18 cellular contexts compared by ENCODE assay signal in genomic region chr6:41588083-41588482, GRCh38. TPM values are rescaled to one million over a fixed set of nuclear protein-coding genes. Genes with fewer than 3 reads are reported as not detected.
"Had no signal": no experiment of that assay in that cellular context is flagged by ENCODE, and none has a peak within 500 bp of the region (broad histone marks: within the 10 kb centered on the region; RNA-seq: fewer than 3 reads in every experiment).

No MANE protein-coding gene starts in this region.

- H3K9ac ChIP-seq: parathyroid adenoma had no signal

- H3K9me3 Mint-ChIP-seq: activated naive CD4-positive, alpha-beta T cell treated with anti-CD3 and anti-CD28 coated beads, Interleukin-2, amount 10 ng/mL, durations not matched to agents 7 days and 5 days; activated T-helper 17 cell treated with anti-CD3 and anti-CD28 coated beads, Interleukin-2, amount 50 U/mL, for 72 hours; naive thymus-derived CD4-positive, alpha-beta T cell; stimulated activated memory B cell treated with anti-CD40 and anti-IgM and Interleukin-4, amounts not matched to agents 10 μg/mL and 1 μg/mL and 100 μg/mL, for 72 hours; T-helper 2 cell treated with Interferon-gamma antibody and Interleukin-4, amounts not matched to agents 5 μg/mL and 100 μg/mL, for 36 hours had no signal

- H3K9me3 ChIP-seq: colonic mucosa, esophagus squamous epithelium, left ventricle myocardium inferior, mucosa of descending colon, neutrophil had no signal

- H3K36me3 ChIP-seq: neutrophil had no signal

- H3K27me3 ChIP-seq: cardiac muscle cell, colonic mucosa, esophagus squamous epithelium, neutrophil had no signal

- H3K27me3 Mint-ChIP-seq: activated T-helper 17 cell treated with anti-CD3 and anti-CD28 coated beads, Interleukin-2, amount 50 U/mL, for 72 hours; naive thymus-derived CD4-positive, alpha-beta T cell; stimulated activated memory B cell treated with anti-CD40 and anti-IgM and Interleukin-4, amounts not matched to agents 10 μg/mL and 1 μg/mL and 100 μg/mL, for 72 hours had no signal

- H3K27ac ChIP-seq: cardiac muscle cell, colonic mucosa, esophagus squamous epithelium, left ventricle myocardium inferior, neutrophil, parathyroid adenoma had no signal

- H3K4me3 Mint-ChIP-seq: activated naive CD4-positive, alpha-beta T cell treated with anti-CD3 and anti-CD28 coated beads, Interleukin-2, amount 10 ng/mL, durations not matched to agents 7 days and 5 days; activated T-helper 17 cell treated with anti-CD3 and anti-CD28 coated beads, Interleukin-2, amount 50 U/mL, for 72 hours; naive thymus-derived CD4-positive, alpha-beta T cell; stimulated activated memory B cell treated with anti-CD40 and anti-IgM and Interleukin-4, amounts not matched to agents 10 μg/mL and 1 μg/mL and 100 μg/mL, for 72 hours; T-helper 2 cell treated with Interferon-gamma antibody and Interleukin-4, amounts not matched to agents 5 μg/mL and 100 μg/mL, for 36 hours had no signal

- H3K4me1 ChIP-seq: colonic mucosa, parathyroid adenoma had no signal

- H3K4me3 ChIP-seq: cardiac muscle cell, colonic mucosa, esophagus squamous epithelium, left ventricle myocardium inferior, mucosa of descending colon had no signal

- DNase-seq: activated naive CD4-positive, alpha-beta T cell treated with anti-CD3 and anti-CD28 coated beads, Interleukin-2, amount 10 ng/mL, durations not matched to agents 7 days and 5 days; activated T-cell treated with anti-CD3 and anti-CD28 coated beads for 4 hours; colonic mucosa; effector CD4-positive, alpha-beta T cell; esophagus squamous epithelium; left ventricle myocardium inferior; mucosa of descending colon; naive thymus-derived CD4-positive, alpha-beta T cell; SW 1271; trophoblast cell had no signal

- H3K4me1 Mint-ChIP-seq: activated naive CD4-positive, alpha-beta T cell treated with anti-CD3 and anti-CD28 coated beads, Interleukin-2, amount 10 ng/mL, durations not matched to agents 7 days and 5 days; activated T-helper 17 cell treated with anti-CD3 and anti-CD28 coated beads, Interleukin-2, amount 50 U/mL, for 72 hours had no signal

- H2AFZ ChIP-seq: parathyroid adenoma had no signal

- H3K27ac Mint-ChIP-seq: activated naive CD4-positive, alpha-beta T cell treated with anti-CD3 and anti-CD28 coated beads, Interleukin-2, amount 10 ng/mL, durations not matched to agents 7 days and 5 days; activated T-helper 17 cell treated with anti-CD3 and anti-CD28 coated beads, Interleukin-2, amount 50 U/mL, for 72 hours; naive thymus-derived CD4-positive, alpha-beta T cell; stimulated activated memory B cell treated with anti-CD40 and anti-IgM and Interleukin-4, amounts not matched to agents 10 μg/mL and 1 μg/mL and 100 μg/mL, for 72 hours; T-helper 2 cell treated with Interferon-gamma antibody and Interleukin-4, amounts not matched to agents 5 μg/mL and 100 μg/mL, for 36 hours had no signal

- H3K79me2 ChIP-seq: parathyroid adenoma had no signal

- ATAC-seq: activated CD4-positive, CD25-positive, alpha-beta regulatory T cell treated with anti-CD3 and anti-CD28 coated beads, Interleukin-2, amount 50 U/mL, for 24 hours; activated T-helper 17 cell treated with anti-CD3 and anti-CD28 coated beads, Interleukin-2, amount 50 U/mL, for 72 hours; mucosa of descending colon; naive thymus-derived CD4-positive, alpha-beta T cell; stimulated activated memory B cell treated with anti-CD40 and anti-IgM and Interleukin-4, amounts not matched to agents 10 μg/mL and 1 μg/mL and 100 μg/mL, for 72 hours had no signal

RNA-seq across cellular contexts. Expression of gene MDFI, which starts 50.2 kb away (rescaled TPM):
- total RNA-seq: activated T-helper 17 cell treated with anti-CD3 and anti-CD28 coated beads, Interleukin-2, amount 50 U/mL, for 72 hours; fibroblast of villous mesenchyme; naive thymus-derived CD4-positive, alpha-beta T cell had no signal
- polyA plus RNA-seq: naive thymus-derived CD4-positive, alpha-beta T cell had no signal
